Comparison of ENCODE assay signal across 11 cellular contexts in the genomic region with DNA sequence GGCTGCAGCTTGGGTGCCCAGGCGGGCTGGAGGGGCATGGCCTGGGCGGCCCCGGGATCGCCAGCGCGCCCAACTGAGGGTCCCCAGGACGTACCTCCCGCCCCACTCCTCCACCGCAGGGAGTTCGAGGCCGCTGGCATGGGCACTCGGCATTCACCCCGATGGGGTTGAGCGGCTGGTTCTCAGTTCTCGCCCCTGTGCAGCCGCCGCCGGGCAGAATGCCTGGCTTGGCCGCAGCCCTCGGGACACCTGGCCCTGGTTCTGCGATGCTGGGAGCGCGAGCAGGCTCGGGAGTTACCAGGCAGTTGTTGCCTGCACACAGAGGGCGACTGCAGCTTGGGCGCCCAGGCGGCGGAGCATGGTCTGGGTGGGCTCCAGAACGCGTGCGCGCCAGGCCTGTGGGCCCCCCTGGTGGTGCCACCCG.
DNase-seq lines count a peak whose midpoint lies in the region; ATAC-seq and TF ChIP-seq lines count a peak whose summit lies in the region.
"Had no signal": no experiment of that assay in that cellular context is flagged by ENCODE, and none has a peak within 500 bp of the region (broad histone marks: within the 10 kb centered on the region; RNA-seq: fewer than 3 reads in every experiment).

No MANE protein-coding gene starts in this region.

- 13% methylated on average over 30 of the region's 33 CpGs for WGBS in smooth muscle cell (ENCODE audit: low lambda C conversion rate)

- H3K79me2 ChIP-seq in smooth muscle cell (ENCODE audit: low read depth), result no peaks in the 10 kb centered on the region

- H2AFZ ChIP-seq in smooth muscle cell (ENCODE audit: low read depth), result no peak overlapping the region

- H3K9ac ChIP-seq in iPS-20b (ENCODE audit: low read depth, low read length) (no peak overlapping the region), smooth muscle cell (ENCODE audit: low read depth) (no peak overlapping the region)

- H3F3A ChIP-seq in smooth muscle cell (ENCODE audit: low read depth), result no peaks in the 10 kb centered on the region

- no peaks in the 10 kb centered on the region for H3K9me3 Mint-ChIP-seq in activated T-cell treated with anti-CD3 and anti-CD28 coated beads, Interleukin-2, amount 50 U/mL, for 24 hours

- ATAC-seq in HG02885 (IDR thresholded peaks at IDR 0.05; ENCODE audit: poor library complexity, unreplicated experiment), result no peak
- ATAC-seq in GM19455 (IDR thresholded peaks at IDR 0.05; ENCODE audit: unreplicated experiment), result no peak

- no peaks in the 10 kb centered on the region for H4K20me1 ChIP-seq in smooth muscle cell (ENCODE audit: low read depth)

- DNase-seq in activated T-cell treated with anti-CD3 and anti-CD28 coated beads, Interleukin-2, amount 50 U/mL, for 24 hours, result no peak
- no peak for DNase-seq in activated T-cell treated with anti-CD3 and anti-CD28 coated beads for 4 hours
- no peak for DNase-seq in Peyer's patch
- DNase-seq in smooth muscle cell (lab: John Stamatoyannopoulos, UW; ENCODE audit: unreplicated experiment), result no peak
- no peak for DNase-seq in OCI-M1 (lab: John Stamatoyannopoulos, UW)
- DNase-seq: stimulated activated CD4-positive, alpha-beta T cell treated with anti-CD3 and anti-CD28 coated beads, Interleukin-1b, Interleukin-23, amount 100 ng/mL, for 48 hours had no signal

- peaks cover 2% of the 10 kb centered on the region for H3K36me3 Mint-ChIP-seq in activated T-cell treated with anti-CD3 and anti-CD28 coated beads, Interleukin-2, amount 50 U/mL, for 24 hours (ENCODE audit: low read depth)

- H3K4me3 ChIP-seq in Peyer's patch (peak overlapping the region in 3 of 4 donors; percentile 48 to 59 (median 52)), iPS-20b (ENCODE audit: low read length) (peak overlapping the region; percentile 51; the same call in 1 of the 2 replicates), smooth muscle cell (no peak overlapping the region)

- H3K36me3 ChIP-seq in Peyer's patch (no peaks in the 10 kb centered on the region), iPS-20b (ENCODE audit: insufficient read depth, low read depth, low read length) (no peaks in the 10 kb centered on the region), smooth muscle cell (ENCODE audit: low read depth) (no peaks in the 10 kb centered on the region)
- H3K36me3 ChIP-seq: adrenal gland had no signal

- H3K4me3 Mint-ChIP-seq in activated T-cell treated with anti-CD3 and anti-CD28 coated beads, Interleukin-2, amount 50 U/mL, for 24 hours, result peak overlapping the region; percentile 50

- H3K4me2 ChIP-seq in smooth muscle cell, result peak overlapping the region; percentile 93

- no peak overlapping the region for H3K27ac Mint-ChIP-seq in activated T-cell treated with anti-CD3 and anti-CD28 coated beads, Interleukin-2, amount 50 U/mL, for 24 hours
- H3K27ac Mint-ChIP-seq: stimulated activated naive CD8-positive, alpha-beta T cell treated with anti-CD3 and anti-CD28 coated beads, Interleukin-15, Interleukin-2, amounts not matched to agents 100 ng/mL and 50 ng/mL, for 24 hours had no signal

- H3K27ac ChIP-seq in Peyer's patch (no peak overlapping the region), iPS-20b (ENCODE audit: low read length) (no peak overlapping the region), smooth muscle cell (ENCODE audit: low read depth) (no peak overlapping the region)
- H3K27ac ChIP-seq: adrenal gland had no signal

- TF ChIP-seq CTCF in Peyer's patch (IDR thresholded peaks at IDR 0.05), result no peak
- TF ChIP-seq CTCF in smooth muscle cell (IDR thresholded peaks at IDR 0.05; ENCODE audit: borderline replicate concordance, insufficient read depth, poor library complexity, severe bottlenecking), result no peak

- H3K27me3 Mint-ChIP-seq in activated T-cell treated with anti-CD3 and anti-CD28 coated beads, Interleukin-2, amount 50 U/mL, for 24 hours, result peaks cover 36% of the 10 kb centered on the region

- H3K4me1 Mint-ChIP-seq in activated T-cell treated with anti-CD3 and anti-CD28 coated beads, Interleukin-2, amount 50 U/mL, for 24 hours (ENCODE audit: low read depth), result peaks cover 26% of the 10 kb centered on the region

- H3K4me1 ChIP-seq in Peyer's patch (peaks cover 0 to 21% (median 9%) of the 10 kb centered on the region in 4 donors), iPS-20b (ENCODE audit: insufficient read depth, low read length) (no peaks in the 10 kb centered on the region), smooth muscle cell (ENCODE audit: low read depth) (peaks cover 5% of the 10 kb centered on the region)

- H3K9me3 ChIP-seq in Peyer's patch (peaks cover 0 to 11% (median 0%) of the 10 kb centered on the region in 4 donors), iPS-20b (ENCODE audit: insufficient read depth, low read depth, low read length) (no peaks in the 10 kb centered on the region), smooth muscle cell (replicated peaks; ENCODE audit: low read depth) (no peaks in the 10 kb centered on the region)
- H3K9me3 ChIP-seq: adrenal gland had no signal

- no peak for TF ChIP-seq POLR2A in Peyer's patch (IDR thresholded peaks at IDR 0.05)

- H3K27me3 ChIP-seq in Peyer's patch (peaks cover 5 to 26% of the 10 kb centered on the region in 2 donors), iPS-20b (ENCODE audit: insufficient read depth, low read length) (peaks cover 90% of the 10 kb centered on the region), smooth muscle cell (ENCODE audit: low read depth) (peaks cover 89% of the 10 kb centered on the region)
